3 cellular contexts compared by ENCODE assay signal in the genomic region with DNA sequence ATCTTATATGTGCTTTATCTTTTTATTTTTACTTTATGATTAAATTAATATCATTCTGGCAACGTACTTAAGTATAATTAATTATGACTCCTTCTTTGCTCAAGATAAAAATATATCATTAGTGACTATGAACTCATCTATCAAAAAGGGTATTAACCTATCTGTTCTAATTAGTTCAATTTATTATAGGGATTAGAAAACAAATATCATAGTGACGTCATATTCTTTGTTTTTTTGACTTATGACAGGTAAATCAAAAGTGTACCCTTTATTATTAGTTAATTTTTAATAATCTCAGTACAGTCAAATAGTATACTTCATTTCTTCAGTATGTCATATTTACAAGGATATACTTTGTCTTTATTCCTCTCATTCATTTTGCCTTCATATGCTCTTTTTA.
A peak's percentile ranks its signal among the peaks of the same experiment; 100 is the strongest.
DNase-seq lines count a peak whose midpoint lies in the region; ATAC-seq, FAIRE-seq and TF ChIP-seq lines count a peak whose summit lies in the region.
"Not testable (repeated sequence)": the region's sequence is repeated elsewhere in the genome, so short reads cannot be mapped to it uniquely, and the experiment has no call there.

No MANE protein-coding gene starts in this region.

- not testable (repeated sequence) for TF ChIP-seq EP300 in HepG2 (IDR thresholded peaks at IDR 0.05; ENCODE audit: low read depth in 2 of 2, low read length in 2 of 2); HepG2 (CRISPR knock-in tag; IDR thresholded peaks at IDR 0.05; ENCODE audit: borderline replicate concordance)

- WGBS in HepG2 (ENCODE audit: low lambda C conversion rate): 0% methylated on average over 2 of the region's 2 CpGs
- WGBS in pancreas, 2 donors: 6% methylated on average over 2 of the region's 2 CpGs; no CpG with 5 or more reads in 1 of the 2 donors
- 20 to 57% methylated on average over 1 of the region's 2 CpGs; no CpG with 5 or more reads in 1 of the 3 donors for WGBS in small intestine, 3 donors

- not testable (repeated sequence) for ATAC-seq in HepG2, pancreas

- H2AFZ ChIP-seq in HepG2 (ENCODE audit: low read length): not testable (repeated sequence)

- not testable (repeated sequence) for TF ChIP-seq CTCF in HepG2 (CRISPR knock-in tag; IDR thresholded peaks at IDR 0.05); pancreas (IDR thresholded peaks at IDR 0.05)

- not testable (repeated sequence) for DNase-seq in HepG2 (ENCODE audit: low spot score); pancreas; small intestine

- in situ Hi-C loops in HepG2 (cut with HindIII; ENCODE audit: extremely low pct_ligation_motif_present, low pct_unique_long_range_greater_than_20kb): not testable (repeated sequence)

- H3K9ac ChIP-seq in HepG2 (ENCODE audit: insufficient read depth, low read depth, low read length): not testable (repeated sequence)

- not testable (repeated sequence) for BruUV-seq in HepG2 (replicated peaks; lab: Mats Ljungman, UMichigan)

- not testable (repeated sequence) for H3K9me3 ChIP-seq in HepG2 (ENCODE audit: low read length); pancreas; small intestine (ENCODE audit: control insufficient read depth, low read depth)

- H3K4me2 ChIP-seq in HepG2 (ENCODE audit: low read depth, low read length): not testable (repeated sequence)

- not testable (repeated sequence) for H3K79me2 ChIP-seq in HepG2 (ENCODE audit: insufficient read depth, low read length)

- H3K4me3 ChIP-seq in HepG2 (replicated peaks in 1 of 3; ENCODE audit: insufficient read depth in 1 of 3, low read depth in 2 of 3, low read length in 3 of 3); pancreas; small intestine (ENCODE audit: low read depth in 1 of 2, low read length in 2 of 2): not testable (repeated sequence)

- not testable (repeated sequence) for H3K36me3 ChIP-seq in HepG2 (replicated peaks in 1 of 2; ENCODE audit: control insufficient read depth in 1 of 2, insufficient read depth in 2 of 2, low read length in 2 of 2); pancreas; small intestine (ENCODE audit: control insufficient read depth in 2 of 2, insufficient read depth in 2 of 2, low read length in 2 of 2)

- POLR2A ChIA-PET in HepG2 (lab: Yijun Ruan, JAX): not testable (repeated sequence)

- not testable (repeated sequence) for TF ChIP-seq RAD21 in HepG2 (CRISPR knock-in tag; IDR thresholded peaks at IDR 0.05)

- CTCF ChIA-PET in HepG2 (lab: Yijun Ruan, JAX; ENCODE audit: low intra/inter-chr PET ratio, low total read pairs): not testable (repeated sequence)

- not testable (repeated sequence) for H3K4me1 ChIP-seq in HepG2 (ENCODE audit: insufficient read depth, low read length); pancreas; small intestine (ENCODE audit: control insufficient read depth in 2 of 2, insufficient read depth in 1 of 2, low read depth in 1 of 2, low read length in 1 of 2)

- TF ChIP-seq POLR2A in HepG2 (IDR thresholded peaks at IDR 0.05; ENCODE audit: insufficient read depth in 1 of 2, low read depth in 2 of 2, low read length in 2 of 2): not testable (repeated sequence)

- not testable (repeated sequence) for H4K20me1 ChIP-seq in HepG2 (ENCODE audit: insufficient read depth, low read length)

- FAIRE-seq in HepG2 (lab: Jason Lieb, UNC): not testable (repeated sequence)
- FAIRE-seq in pancreas (lab: Jason Lieb, UNC) (peak; percentile 66), small intestine (lab: Jason Lieb, UNC) (peak; percentile 15)

- intact Hi-C loops in HepG2 (cut with micrococcal nuclease; ENCODE audit: unreplicated experiment); pancreas (cut with DNase I): not testable (repeated sequence)

- not testable (repeated sequence) for H3K27me3 ChIP-seq in HepG2 (ENCODE audit: control insufficient read depth in 1 of 2, insufficient read depth in 2 of 2, low read length in 2 of 2); pancreas; small intestine (ENCODE audit: control insufficient read depth in 2 of 2, insufficient read depth in 2 of 2, low read length in 2 of 2)

- not testable (repeated sequence) for H3K27ac ChIP-seq in HepG2 (ENCODE audit: extremely low read length, insufficient read depth, low read length); pancreas; small intestine (ENCODE audit: low read depth in 1 of 2, low read length in 1 of 2)

TF ChIP-seq in HepG2, 621 proteins besides CTCF, POLR2A, EP300 and RAD21:
- TF ChIP-seq CREB1 (IDR thresholded peaks at IDR 0.05) (peak; percentile 85), ATF7 (IDR thresholded peaks at IDR 0.05) (peak; percentile 77)
- TF ChIP-seq CREB1, ATF7 (CRISPR knock-in tag; IDR thresholded peaks at IDR 0.05): not testable (repeated sequence)
